1 cellular context compared by ENCODE assay signal in genomic region chr6:12296255-12296573, GRCh38.
TF ChIP-seq lines count a peak whose summit lies in the region.

No MANE protein-coding gene starts in this region.

TF ChIP-seq in A549, 52 proteins besides CTCF, POLR2A, EP300 and RAD21 (continued from another document):
- no peak for TF ChIP-seq ELK1 (IDR thresholded peaks at IDR 0.05; ENCODE audit: low read depth, low read length)
- no peak for TF ChIP-seq MYC (IDR thresholded peaks at IDR 0.05; ENCODE audit: borderline replicate concordance, low read length)
- peak; percentile 35; the same call in 1 of the 2 replicates for TF ChIP-seq FOSL2 (IDR thresholded peaks at IDR 0.05)
- TF ChIP-seq FOSL2 (CRISPR knock-in tag; IDR thresholded peaks at IDR 0.05): peak; percentile 75
- no peak; the same call in 1 of the 2 replicates for TF ChIP-seq REST (IDR thresholded peaks at IDR 0.05)
- peak; percentile 65 for TF ChIP-seq JUNB (IDR thresholded peaks at IDR 0.05)
- no peak for TF ChIP-seq EHMT2 (IDR thresholded peaks at IDR 0.05; ENCODE audit: low read depth)
- TF ChIP-seq ZSCAN20 (CRISPR knock-in tag; IDR thresholded peaks at IDR 0.05): no peak; the same call in 1 of the 2 replicates
- peak; percentile 93; the same call in 1 of the 2 replicates for TF ChIP-seq POLR2AphosphoS2 (conservative IDR thresholded peaks at IDR 0.05; ENCODE audit: low read length)
- no peak for TF ChIP-seq HDAC2 (IDR thresholded peaks at IDR 0.05)
- peak; percentile 53 for TF ChIP-seq MAX (IDR thresholded peaks at IDR 0.05)
